ENCODE assay signal across 21 cellular contexts in the genomic region with DNA sequence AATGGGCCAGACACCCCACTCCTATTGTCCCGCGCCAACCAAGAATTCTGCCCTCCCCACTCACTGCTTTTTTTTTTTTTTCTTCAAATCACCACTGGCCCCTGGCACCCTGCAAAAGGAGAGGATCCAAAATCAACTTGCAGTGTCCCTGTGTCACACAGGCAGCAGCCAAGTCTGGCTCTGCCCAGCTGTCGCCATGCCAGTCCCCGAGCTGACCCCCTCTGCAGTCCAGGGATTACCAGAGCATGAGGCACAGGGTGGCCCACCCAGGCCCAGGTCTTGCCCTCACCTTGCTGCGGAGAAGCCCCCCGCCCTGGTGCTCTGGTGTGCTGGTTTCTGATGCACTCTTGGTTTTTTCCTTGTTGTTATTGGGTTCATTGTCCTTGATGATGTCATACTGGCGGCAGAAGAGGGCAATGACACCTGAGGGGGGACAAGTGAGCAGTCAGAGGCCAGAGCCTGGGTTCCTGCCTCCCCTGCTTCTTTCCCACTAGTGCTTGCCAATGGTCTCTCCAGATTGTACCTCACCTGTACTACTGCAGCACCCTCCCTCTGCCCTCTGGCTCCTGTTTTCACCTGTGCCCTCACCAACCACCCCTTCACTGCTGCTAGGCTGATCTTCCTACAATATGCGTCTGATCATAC. TPM values are rescaled to one million over a fixed set of nuclear protein-coding genes. Genes with fewer than 3 reads are reported as not detected.
DNase-seq lines count a peak whose midpoint lies in the region; ATAC-seq and TF ChIP-seq lines count a peak whose summit lies in the region.
"Had no signal": no experiment of that assay in that cellular context is flagged by ENCODE, and none has a peak within 500 bp of the region (broad histone marks: within the 10 kb centered on the region; RNA-seq: fewer than 3 reads in every experiment).

No MANE protein-coding gene starts in this region.

- H3K4me3 Mint-ChIP-seq in progenitor cell of endocrine pancreas (ENCODE audit: low read depth) = no peak overlapping the region
- H3K4me3 Mint-ChIP-seq: B cell; CD4-positive, alpha-beta T cell had no signal

- no peak for TF ChIP-seq POLR2A in erythroblast (IDR thresholded peaks at IDR 0.05; ENCODE audit: low read length)

- H3K4me1 ChIP-seq in ectodermal cell (ENCODE audit: control insufficient read depth, insufficient read depth, low read length) (peaks cover 11% of the 10 kb centered on the region), right atrium auricular region (peaks cover 0 to 41% of the 10 kb centered on the region in 2 donors), psoas muscle (peaks cover 27% of the 10 kb centered on the region)

- H3K4me3 ChIP-seq in ectodermal cell (ENCODE audit: insufficient read depth, low read depth, low read length) (no peak overlapping the region), right atrium auricular region (no peak overlapping the region), psoas muscle (no peak overlapping the region)
- H3K4me3 ChIP-seq: GM23248 had no signal

- 92 to 96% methylated on average over 8 of the region's 8 CpGs for WGBS in ectodermal cell, 2 experiments
- WGBS in psoas muscle, 3 donors = 49 to 56% (median 53%) methylated on average over 8 of the region's 8 CpGs

- H3K36me3 ChIP-seq in ectodermal cell (ENCODE audit: control insufficient read depth, insufficient read depth, low read length) (peaks cover 10% of the 10 kb centered on the region), right atrium auricular region (peaks cover 20% of the 10 kb centered on the region), psoas muscle (ENCODE audit: insufficient read depth in 1 of 2, low read depth in 1 of 2) (peaks cover 0 to 23% of the 10 kb centered on the region in 2 donors)

- no peak for DNase-seq in right atrium auricular region (ENCODE audit: low spot score)
- no peak for DNase-seq in psoas muscle
- no peak for DNase-seq in kidney tubule cell (ENCODE audit: low spot score)
- no peak for DNase-seq in NCI-H69 (lab: John Stamatoyannopoulos, UW)
- DNase-seq in erythroblast (lab: John Stamatoyannopoulos, UW) = no peak
- DNase-seq in progenitor cell of endocrine pancreas (ENCODE audit: low spot score, unreplicated experiment) = no peak
- DNase-seq: Calu3; CD4-positive, alpha-beta T cell; DMS79 treated with DMSO at 0.1 percent for 48 hours; GF-D8; GM23248; NCI-H1092; NCI-H345; NCI-H774; SHP77 had no signal

- no peak overlapping the region for H3K27ac Mint-ChIP-seq in progenitor cell of endocrine pancreas
- H3K27ac Mint-ChIP-seq: B cell; CD4-positive, alpha-beta T cell had no signal

- peaks cover 2% of the 10 kb centered on the region for H3K4me1 Mint-ChIP-seq in progenitor cell of endocrine pancreas (ENCODE audit: low read depth)

- TF ChIP-seq CTCF in right atrium auricular region (IDR thresholded peaks at IDR 0.05) (no peak), psoas muscle (IDR thresholded peaks at IDR 0.05) (no peak), progenitor cell of endocrine pancreas (IDR thresholded peaks at IDR 0.05; ENCODE audit: unreplicated experiment) (no peak)

- H3K27ac ChIP-seq in angular gyrus (ENCODE audit: low read depth, low read length) = peak overlapping the region; percentile 78
- H3K27ac ChIP-seq in ectodermal cell (ENCODE audit: insufficient read depth, low read depth, low read length, poor library complexity, severe bottlenecking) = peak overlapping the region; percentile 20
- H3K27ac ChIP-seq in right atrium auricular region = peak overlapping the region; percentile 40 to 51
- H3K27ac ChIP-seq in psoas muscle = peak overlapping the region; percentile 10
- H3K27ac ChIP-seq: GM23248, KMS-11 had no signal

- intact Hi-C loops in psoas muscle (cut with DNase I) = no loop called here

- H3K27me3 ChIP-seq in ectodermal cell (ENCODE audit: control insufficient read depth, insufficient read depth, low read length, poor library complexity, severe bottlenecking) (peaks cover 2% of the 10 kb centered on the region), right atrium auricular region (no peaks in the 10 kb centered on the region), psoas muscle (ENCODE audit: insufficient read depth in 3 of 3, low read length in 2 of 3) (no peaks in the 10 kb centered on the region)

- peaks cover 13% of the 10 kb centered on the region for H3K36me3 Mint-ChIP-seq in progenitor cell of endocrine pancreas (ENCODE audit: insufficient read depth)

- peaks cover 19% of the 10 kb centered on the region for H3K27me3 Mint-ChIP-seq in progenitor cell of endocrine pancreas

- H3K9me3 Mint-ChIP-seq in progenitor cell of endocrine pancreas (ENCODE audit: low read depth) = no peaks in the 10 kb centered on the region
- H3K9me3 Mint-ChIP-seq: CD4-positive, alpha-beta T cell had no signal

- peak; percentile 30 to 65 (median 42) for ATAC-seq in psoas muscle
- ATAC-seq: Panc1 had no signal

- no peaks in the 10 kb centered on the region for H3K9me3 ChIP-seq in ectodermal cell (ENCODE audit: control insufficient read depth, low read length)
- no peaks in the 10 kb centered on the region for H3K9me3 ChIP-seq in right atrium auricular region
- H3K9me3 ChIP-seq in psoas muscle = no peaks in the 10 kb centered on the region

RNA-seq across cellular contexts. Expression of gene FNDC5, which starts 6.2 kb away (rescaled TPM):
- polyA plus RNA-seq in ectodermal cell (2013, experiment 1 of 4) = 31.8 TPM
- 35.5 TPM for polyA plus RNA-seq in ectodermal cell (2013, experiment 2 of 4)
- polyA plus RNA-seq in ectodermal cell (2013, experiment 3 of 4) = 28.4 TPM
- 40.0 TPM for polyA plus RNA-seq in ectodermal cell (2013, experiment 4 of 4)
- total RNA-seq in right atrium auricular region = 100 to 1,000 TPM in 1 of 2 donors, 10 to 100 TPM in 1; 68.3 to 112 TPM
- 100 to 1,000 TPM in 1 of 4 donors, 10 to 100 TPM in 3; 72.8 to 184 (median 86.6) TPM for total RNA-seq in psoas muscle
- 100 to 1,000 TPM in 1 of 3 donors, 10 to 100 TPM in 2; 73.3 to 176 (median 91.6) TPM for polyA plus RNA-seq in psoas muscle
- 6.3 and 7.8 TPM in 2 replicates for total RNA-seq in progenitor cell of endocrine pancreas
- total RNA-seq: Calu3; CD4-positive, alpha-beta T cell; GM23248; MCF 10A had no signal

RNA-seq across cellular contexts. Expression of gene HPCA, which starts 21.8 kb away (rescaled TPM):
- 1.2 TPM for polyA plus RNA-seq in ectodermal cell (2013, experiment 1 of 4)
- polyA plus RNA-seq in ectodermal cell (2013, experiment 2 of 4) = 2.8 TPM
- polyA plus RNA-seq in ectodermal cell (2013, experiment 3 of 4) = 3.7 TPM
- 2.7 TPM for polyA plus RNA-seq in ectodermal cell (2013, experiment 4 of 4)
- total RNA-seq in right atrium auricular region = not detected
- not detected for total RNA-seq in psoas muscle
- polyA plus RNA-seq in psoas muscle = under 1 TPM in 1 of 3 donors, not detected in 2; 0.22 TPM
- total RNA-seq in progenitor cell of endocrine pancreas = 0.96 and 1.1 TPM in 2 replicates
- total RNA-seq: B cell; Calu3; CD4-positive, alpha-beta T cell; GM23248; MCF 10A had no signal
- polyA plus RNA-seq: GM23248 had no signal

RNA-seq across cellular contexts. Expression of gene TMEM54, which starts 36.7 kb away (rescaled TPM):
- 5.9 TPM for polyA plus RNA-seq in ectodermal cell (2013, experiment 1 of 4)
- 10.5 TPM for polyA plus RNA-seq in ectodermal cell (2013, experiment 2 of 4)
- 10.1 TPM for polyA plus RNA-seq in ectodermal cell (2013, experiment 3 of 4)
- 14.3 TPM for polyA plus RNA-seq in ectodermal cell (2013, experiment 4 of 4)
- total RNA-seq in right atrium auricular region = 10 to 100 TPM in 1 of 2 donors, 1 to 10 TPM in 1; 4.7 to 37.9 TPM
- 10 to 100 TPM in 1 of 4 donors, 1 to 10 TPM in 3; 4.8 to 11.8 (median 6.1) TPM for total RNA-seq in psoas muscle
- polyA plus RNA-seq in psoas muscle = 1 to 10 TPM; 4.7 to 6.3 (median 5.9) TPM
- total RNA-seq in progenitor cell of endocrine pancreas = 23.2 and 27.0 TPM in 2 replicates
- total RNA-seq: B cell; CD4-positive, alpha-beta T cell had no signal

RNA-seq across cellular contexts. Expression of gene S100PBP, which starts 47.0 kb away (rescaled TPM):
- 55.4 TPM for polyA plus RNA-seq in ectodermal cell (2013, experiment 1 of 4)
- polyA plus RNA-seq in ectodermal cell (2013, experiment 2 of 4) = 52.6 TPM
- polyA plus RNA-seq in ectodermal cell (2013, experiment 3 of 4) = 34.3 TPM
- 36.8 TPM for polyA plus RNA-seq in ectodermal cell (2013, experiment 4 of 4)
- total RNA-seq in right atrium auricular region (10 to 100 TPM in 1 of 2 donors, 1 to 10 TPM in 1; 5.7 to 10.8 TPM), psoas muscle (10 to 100 TPM in 3 of 4 donors, 1 to 10 TPM in 1; 9.7 to 18.1 (median 12.9) TPM), progenitor cell of endocrine pancreas (62.6 and 66.1 TPM in 2 replicates)
- polyA plus RNA-seq in psoas muscle = 1 to 10 TPM; 3.9 to 7.7 (median 4.5) TPM

RNA-seq across cellular contexts. Expression of gene YARS1, which starts 47.3 kb away (rescaled TPM):
- polyA plus RNA-seq in ectodermal cell (2013, experiment 1 of 4) = 95.1 TPM
- 112 TPM for polyA plus RNA-seq in ectodermal cell (2013, experiment 2 of 4)
- 75.9 TPM for polyA plus RNA-seq in ectodermal cell (2013, experiment 3 of 4)
- 89.1 TPM for polyA plus RNA-seq in ectodermal cell (2013, experiment 4 of 4)
- 10 to 100 TPM; 23.3 to 33.1 TPM for total RNA-seq in right atrium auricular region
- 10 to 100 TPM; 36.9 to 90.2 (median 72.4) TPM for total RNA-seq in psoas muscle
- 100 to 1,000 TPM in 1 of 3 donors, 10 to 100 TPM in 2; 43.0 to 114 (median 90.9) TPM for polyA plus RNA-seq in psoas muscle
- total RNA-seq in progenitor cell of endocrine pancreas = 101 and 110 TPM in 2 replicates

Comparison
In these comparisons a context has a peak if more than half of its experiments do, and no peak if none do; other contexts are left out.
1. H3K27ac ChIP-seq: peak in every context shown above with its lines; median percentile 78 in angular gyrus; 46 in right atrium auricular region; 20 in ectodermal cell; 10 in psoas muscle.